15 cellular contexts compared by ENCODE assay signal in the genomic region with DNA sequence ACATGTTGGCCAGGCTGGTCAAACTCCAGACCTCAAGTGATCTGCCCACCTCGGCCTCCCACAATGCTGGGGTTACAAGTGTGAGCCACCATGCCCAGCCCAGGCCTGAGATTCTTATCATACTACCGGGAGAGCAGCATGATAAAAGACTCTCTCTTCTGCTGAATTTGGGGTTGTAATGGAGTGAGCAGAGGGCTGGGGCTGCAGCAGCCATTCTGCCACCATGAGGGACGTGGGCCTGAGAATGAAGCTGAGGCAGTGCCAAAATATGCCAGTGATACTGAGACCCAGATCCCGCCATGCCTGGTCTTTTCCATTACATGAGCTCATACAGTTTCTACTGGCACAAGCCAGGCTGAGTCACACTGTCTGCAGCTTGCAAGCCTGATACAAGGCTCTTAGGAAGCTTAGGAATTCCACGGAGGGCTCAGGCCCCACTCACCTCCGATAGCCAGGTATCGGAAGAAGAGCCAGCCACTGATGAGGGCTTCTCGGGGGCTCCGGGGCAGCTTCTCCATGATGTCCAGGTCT. TPM values are rescaled to one million over a fixed set of nuclear protein-coding genes. Genes with fewer than 3 reads are reported as not detected.
DNase-seq lines count a peak whose midpoint lies in the region; ATAC-seq and TF ChIP-seq lines count a peak whose summit lies in the region.
"Had no signal": no experiment of that assay in that cellular context is flagged by ENCODE, and none has a peak within 500 bp of the region (broad histone marks: within the 10 kb centered on the region; RNA-seq: fewer than 3 reads in every experiment).

No MANE protein-coding gene starts in this region.

- H3K27ac Mint-ChIP-seq in MCF 10A (ENCODE audit: low read depth, unreplicated experiment), result no peak overlapping the region
- H3K27ac Mint-ChIP-seq in endodermal cell, result no peak overlapping the region

- no peaks in the 10 kb centered on the region for H3K27me3 Mint-ChIP-seq in MCF 10A (ENCODE audit: insufficient read depth, unreplicated experiment)
- no peaks in the 10 kb centered on the region for H3K27me3 Mint-ChIP-seq in endodermal cell (ENCODE audit: insufficient read depth)

- H3K27me3 ChIP-seq in breast epithelium (no peaks in the 10 kb centered on the region), endodermal cell (ENCODE audit: control insufficient read depth, insufficient read depth, low read length, poor library complexity, severe bottlenecking) (no peaks in the 10 kb centered on the region), lower lobe of right lung (ENCODE audit: low read depth) (no peaks in the 10 kb centered on the region)
- H3K27me3 ChIP-seq: esophagus muscularis mucosa, pancreas had no signal

- no peaks in the 10 kb centered on the region for H3K36me3 ChIP-seq in breast epithelium
- no peaks in the 10 kb centered on the region for H3K36me3 ChIP-seq in endodermal cell (ENCODE audit: control insufficient read depth, insufficient read depth, low read length)
- H3K36me3 ChIP-seq in lower lobe of right lung, result peaks cover 39% of the 10 kb centered on the region

- H3K9ac ChIP-seq in endodermal cell (ENCODE audit: extremely low read depth, low read length, poor library complexity, severe bottlenecking), result no peak overlapping the region

- H3K4me1 Mint-ChIP-seq in MCF 10A (ENCODE audit: insufficient read depth, unreplicated experiment) (no peaks in the 10 kb centered on the region), endodermal cell (no peaks in the 10 kb centered on the region)

- H3K27ac ChIP-seq in breast epithelium (no peak overlapping the region), endodermal cell (ENCODE audit: low read depth, low read length) (no peak overlapping the region), lower lobe of right lung (no peak overlapping the region)
- H3K27ac ChIP-seq: esophagus muscularis mucosa, pancreas had no signal

- POLR2A ChIA-PET in MCF 10A (lab: Yijun Ruan, JAX), result interaction anchor here (0.7 to 0.9 kb wide), 2 partner anchors 208 to 706 kb away, joined by 3 read pairs; no protein-coding TSS in a partner anchor

- H3K4me1 ChIP-seq in breast epithelium (no peaks in the 10 kb centered on the region), endodermal cell (ENCODE audit: control insufficient read depth, insufficient read depth, low read length) (no peaks in the 10 kb centered on the region), lower lobe of right lung (no peaks in the 10 kb centered on the region)
- H3K4me1 ChIP-seq: esophagus muscularis mucosa, pancreas had no signal

- TF ChIP-seq CTCF in MCF 10A (IDR thresholded peaks at IDR 0.05; ENCODE audit: unreplicated experiment) (no peak), breast epithelium (IDR thresholded peaks at IDR 0.05) (no peak), fibroblast of villous mesenchyme (IDR thresholded peaks at IDR 0.05; ENCODE audit: insufficient read depth, low read depth, low read length) (no peak), endodermal cell (conservative IDR thresholded peaks at IDR 0.05) (no peak), lower lobe of right lung (IDR thresholded peaks at IDR 0.05) (no peak)

- DNase-seq in MCF 10A (ENCODE audit: unreplicated experiment), result peak; percentile 26
- no peak for DNase-seq in breast epithelium (ENCODE audit: low spot score in 2 of 2)
- DNase-seq in amniotic epithelial cell (ENCODE audit: low read depth), result peak; percentile 79
- DNase-seq in fibroblast of villous mesenchyme (ENCODE audit: low read depth), result peak; percentile 20
- no peak for DNase-seq in endodermal cell
- no peak for DNase-seq in lower lobe of right lung
- DNase-seq in NCI-H82 (lab: John Stamatoyannopoulos, UW), result no peak
- no peak for DNase-seq in NCI-H2171 (lab: John Stamatoyannopoulos, UW)
- DNase-seq: activated CD8-positive, alpha-beta memory T cell treated with anti-CD3 and anti-CD28 coated beads for 24 hours; activated gamma-delta T cell treated with Interleukin-2 at 50 U/mL for 16 hours; central memory CD4-positive, alpha-beta T cell; Karpas-422; NCI-H1694 treated with DMSO at 0.1 percent for 48 hours had no signal

- no peak for ATAC-seq in lower lobe of right lung

- H3K4me3 ChIP-seq in breast epithelium (no peak overlapping the region), fibroblast of villous mesenchyme (ENCODE audit: low read depth, low read length) (no peak overlapping the region), endodermal cell (ENCODE audit: low read length) (no peak overlapping the region), lower lobe of right lung (no peak overlapping the region)
- H3K4me3 ChIP-seq: esophagus muscularis mucosa, pancreas had no signal

- no peaks in the 10 kb centered on the region for H3K9me3 ChIP-seq in breast epithelium
- no peaks in the 10 kb centered on the region for H3K9me3 ChIP-seq in endodermal cell (ENCODE audit: control insufficient read depth, low read length)
- H3K9me3 ChIP-seq in lower lobe of right lung, result no peaks in the 10 kb centered on the region
- H3K9me3 ChIP-seq: esophagus muscularis mucosa, pancreas had no signal

- no TSS peak for BruUV-seq in MCF 10A (replicated peaks; lab: Mats Ljungman, UMichigan)

- CTCF ChIA-PET in MCF 10A (lab: Yijun Ruan, JAX), result interaction anchor here (0.6 to 2.5 kb wide), 3 partner anchors 12 to 22 kb away, joined by 3 to 10 read pairs (median 4); no protein-coding TSS in a partner anchor

- no peak for TF ChIP-seq POLR2A in breast epithelium (IDR thresholded peaks at IDR 0.05)

- intact Hi-C loops in MCF 10A (cut with micrococcal nuclease), result loop anchor here (1.0 kb wide), 1 partner anchor 139 kb away; no protein-coding TSS in a partner anchor
- intact Hi-C loops in breast epithelium (cut with DNase I; ENCODE audit: low total_unique reads), result no loop called here
- intact Hi-C loops in lower lobe of right lung (cut with DNase I), result no loop called here

- H3K4me3 Mint-ChIP-seq in MCF 10A (ENCODE audit: unreplicated experiment) (no peak overlapping the region), endodermal cell (no peak overlapping the region)

- no peaks in the 10 kb centered on the region for H3K36me3 Mint-ChIP-seq in MCF 10A (ENCODE audit: insufficient read depth, unreplicated experiment)
- H3K36me3 Mint-ChIP-seq in endodermal cell (ENCODE audit: low read depth), result no peaks in the 10 kb centered on the region

- H3K9me3 Mint-ChIP-seq in MCF 10A (ENCODE audit: unreplicated experiment), result no peaks in the 10 kb centered on the region
- no peaks in the 10 kb centered on the region for H3K9me3 Mint-ChIP-seq in endodermal cell

- WGBS in endodermal cell (ENCODE audit: insufficient coverage in 1 of 2, insufficient read length in 1 of 2), 2 experiments, result 93 to 96% methylated on average over 7 to 9 of the region's 9 CpGs

RNA-seq across cellular contexts. Expression of gene P2RX1, which starts 19.6 kb away (rescaled TPM):
- not detected in 2 replicates for total RNA-seq in MCF 10A (2022)
- 1 to 10 TPM; 1.2 to 3.5 (median 2.0) TPM for total RNA-seq in breast epithelium
- total RNA-seq in fibroblast of villous mesenchyme, result 1.3 and 2.3 TPM in 2 replicates
- not detected for total RNA-seq in endodermal cell
- polyA plus RNA-seq in endodermal cell (2013, experiment 1 of 2), result not detected
- polyA plus RNA-seq in endodermal cell (2013, experiment 2 of 2), result not detected
- total RNA-seq in lower lobe of right lung, result 8.7 TPM

RNA-seq across cellular contexts. Expression of gene ATP2A3, which starts 28.3 kb away (rescaled TPM):
- total RNA-seq in MCF 10A (2022) (not detected in 2 replicates), breast epithelium (10 to 100 TPM in 1 of 3 donors, 1 to 10 TPM in 2; 2.6 to 15.1 (median 9.8) TPM), fibroblast of villous mesenchyme (0.43 and 2.9 TPM in 2 replicates), endodermal cell (1 to 10 TPM; 1.4 to 3.7 TPM), lower lobe of right lung (45.6 TPM)
- polyA plus RNA-seq in endodermal cell (2013, experiment 1 of 2), result 4.4 TPM
- 2.5 TPM for polyA plus RNA-seq in endodermal cell (2013, experiment 2 of 2)

RNA-seq across cellular contexts. Expression of gene CAMKK1, which starts 43.0 kb away (rescaled TPM):
- total RNA-seq in MCF 10A (2022) (3.8 and 4.3 TPM in 2 replicates), breast epithelium (1 to 10 TPM; 3.0 to 7.8 (median 6.9) TPM), fibroblast of villous mesenchyme (2.2 and 3.9 TPM in 2 replicates), endodermal cell (1 to 10 TPM; 3.8 to 6.3 TPM), lower lobe of right lung (9.7 TPM)
- 5.4 TPM for polyA plus RNA-seq in endodermal cell (2013, experiment 1 of 2)
- 5.2 TPM for polyA plus RNA-seq in endodermal cell (2013, experiment 2 of 2)

Comparison
In these comparisons a context has a peak if more than half of its experiments do, and no peak if none do; other contexts are left out.
1. DNase-seq: peak in MCF 10A (single experiment), amniotic epithelial cell (single experiment) and fibroblast of villous mesenchyme (single experiment); none in breast epithelium (0 of 2), endodermal cell (single experiment), lower lobe of right lung (single experiment), NCI-H82 (single experiment) and NCI-H2171 (single experiment).